Comparison of ENCODE assay signal across 1 cellular context in genomic region chr2:26778076-26778475, GRCh38.
TF ChIP-seq lines count a peak whose summit lies in the region.

No MANE protein-coding gene starts in this region.

TF ChIP-seq in HepG2, 621 proteins besides CTCF, POLR2A, EP300 and RAD21 (continued from another document):
- TF ChIP-seq ZNF691 (CRISPR knock-in tag; IDR thresholded peaks at IDR 0.05; ENCODE audit: borderline replicate concordance, low read depth): no peak
- no peak for TF ChIP-seq RARA (CRISPR knock-in tag; IDR thresholded peaks at IDR 0.05)
- TF ChIP-seq FIP1L1 (IDR thresholded peaks at IDR 0.05; ENCODE audit: borderline replicate concordance, insufficient read depth, low read depth, low read length): no peak
- TF ChIP-seq ATRX (CRISPR knock-in tag; IDR thresholded peaks at IDR 0.05; ENCODE audit: borderline replicate concordance): no peak
- TF ChIP-seq ZNF549 (CRISPR knock-in tag; IDR thresholded peaks at IDR 0.05): no peak
- no peak for TF ChIP-seq ZKSCAN8 (CRISPR knock-in tag; IDR thresholded peaks at IDR 0.05; ENCODE audit: borderline replicate concordance)
